ENCODE assay signal across 8 cellular contexts in genomic region chr16:8869212-8869987, GRCh38. TPM values are rescaled to one million over a fixed set of nuclear protein-coding genes. Genes with fewer than 3 reads are reported as not detected.
DNase-seq lines count a peak whose midpoint lies in the region; ATAC-seq and TF ChIP-seq lines count a peak whose summit lies in the region.

No MANE protein-coding gene starts in this region.

- H3K4me3 Mint-ChIP-seq in Caco-2 (ENCODE audit: unreplicated experiment) (peak overlapping the region; percentile 97), natural killer cell (peak overlapping the region; percentile 85)
- H3K4me3 Mint-ChIP-seq in central memory CD8-positive, alpha-beta T cell = peak overlapping the region; percentile 98

- peak; percentile 50 for ATAC-seq in central memory CD8-positive, alpha-beta T cell (replicated peaks; ENCODE audit: extremely low read depth, poor library complexity, severe bottlenecking)
- ATAC-seq in natural killer cell = no peak
- ATAC-seq in GM21786 (IDR thresholded peaks at IDR 0.05; ENCODE audit: unreplicated experiment) = no peak
- ATAC-seq in GM19397 (IDR thresholded peaks at IDR 0.05; ENCODE audit: unreplicated experiment) = no peak
- no peak for ATAC-seq in esophagus mucosa

- H3K9me3 Mint-ChIP-seq in Caco-2 (ENCODE audit: unreplicated experiment) (no peaks in the 10 kb centered on the region), natural killer cell (no peaks in the 10 kb centered on the region)
- H3K9me3 Mint-ChIP-seq in central memory CD8-positive, alpha-beta T cell = no peaks in the 10 kb centered on the region

- no peaks in the 10 kb centered on the region for H3K9me3 ChIP-seq in Caco-2

- H3K4me3 ChIP-seq in Caco-2 (ENCODE audit: low read depth, low read length) = peak overlapping the region; percentile 49
- peak overlapping the region; percentile 50 for H3K4me3 ChIP-seq in LNCaP clone FGC (ENCODE audit: low read depth, low read length)

- TF ChIP-seq CTCF in Caco-2 (IDR thresholded peaks at IDR 0.05; ENCODE audit: insufficient read depth in 1 of 2, low read depth in 1 of 2, low read length in 1 of 2, severe bottlenecking in 1 of 2, unreplicated experiment in 1 of 2) (peak; percentile 36 to 47), LNCaP clone FGC (IDR thresholded peaks at IDR 0.05; ENCODE audit: control insufficient read depth, extremely low read depth, insufficient read depth) (no peak), natural killer cell (IDR thresholded peaks at IDR 0.05) (no peak)

- no peaks in the 10 kb centered on the region for H3K27me3 Mint-ChIP-seq in Caco-2 (ENCODE audit: insufficient read depth, unreplicated experiment)
- no peaks in the 10 kb centered on the region for H3K27me3 Mint-ChIP-seq in central memory CD8-positive, alpha-beta T cell
- no peaks in the 10 kb centered on the region for H3K27me3 Mint-ChIP-seq in natural killer cell (ENCODE audit: low read depth in 2 of 2)

- H3K27me3 ChIP-seq in Caco-2 (replicated peaks; ENCODE audit: control insufficient read depth, insufficient read depth, low read length) = no peaks in the 10 kb centered on the region

- peak overlapping the region; percentile 86 for H3K27ac Mint-ChIP-seq in Caco-2 (ENCODE audit: unreplicated experiment)
- peak overlapping the region; percentile 83 for H3K27ac Mint-ChIP-seq in central memory CD8-positive, alpha-beta T cell (ENCODE audit: low read depth)
- peak overlapping the region; percentile 13 to 58 for H3K27ac Mint-ChIP-seq in natural killer cell

- H3K36me3 Mint-ChIP-seq in Caco-2 (ENCODE audit: insufficient read depth, unreplicated experiment) (peaks cover 23% of the 10 kb centered on the region), natural killer cell (no peaks in the 10 kb centered on the region)
- peaks cover 11% of the 10 kb centered on the region for H3K36me3 Mint-ChIP-seq in central memory CD8-positive, alpha-beta T cell (ENCODE audit: insufficient read depth)

- DNase-seq in Caco-2 = peak; percentile 51 to 66
- DNase-seq in LNCaP clone FGC (ENCODE audit: low read depth) = no peak
- DNase-seq in central memory CD8-positive, alpha-beta T cell (ENCODE audit: low spot score in 2 of 2) = no peak
- no peak for DNase-seq in natural killer cell
- DNase-seq in H4 (ENCODE audit: low spot score) = no peak

- H3K4me1 Mint-ChIP-seq in Caco-2 (ENCODE audit: low read depth, unreplicated experiment) (peaks cover 8% of the 10 kb centered on the region), natural killer cell (peaks cover 43 to 55% of the 10 kb centered on the region in 2 donors)
- H3K4me1 Mint-ChIP-seq in central memory CD8-positive, alpha-beta T cell = peaks cover 45% of the 10 kb centered on the region

- H3K4me1 ChIP-seq in Caco-2 = peaks cover 34% of the 10 kb centered on the region

- BruUV-seq in Caco-2 (replicated peaks; lab: Mats Ljungman, UMichigan) = no TSS peak

- CTCF ChIA-PET in Caco-2 (lab: Charles Lee) = interaction anchor here (0.6 to 2.4 kb wide), 12 partner anchors 9 to 222 kb away, joined by 3 to 8 read pairs (median 5); no protein-coding TSS in a partner anchor

- no peaks in the 10 kb centered on the region for H3K36me3 ChIP-seq in Caco-2 (ENCODE audit: control insufficient read depth, insufficient read depth, low read length)

- POLR2A ChIA-PET in Caco-2 (lab: Charles Lee) = interaction anchor here (0.5 to 1.6 kb wide), 10 partner anchors 9 to 222 kb away, joined by 3 to 13 read pairs (median 4); partner anchors contain the start of genes ABAT, HAPSTR1, PMM2 and TMEM186

- intact Hi-C loops in Caco-2 (cut with micrococcal nuclease; ENCODE audit: unreplicated experiment) = loop anchor here (1.0 to 5.0 kb wide), 3 partner anchors 9 to 223 kb away; partner anchors contain the start of genes HAPSTR1, PMM2 and TMEM186
- intact Hi-C loops in natural killer cell (cut with micrococcal nuclease) = loop anchor here (1.0 to 5.0 kb wide), 2 partner anchors 72 to 197 kb away; partner anchors contain the start of genes ABAT, PMM2 and TMEM186

RNA-seq across cellular contexts. Expression of gene CARHSP1, which starts 0.6 kb away (rescaled TPM):
- total RNA-seq in Caco-2 (2022) (103 and 105 TPM in 2 replicates), natural killer cell (10 to 100 TPM; 59.0 to 70.0 (median 60.1) TPM), esophagus mucosa (161 TPM)
- total RNA-seq in H4 (2014; rRNA removed; shearing (Covaris generic)) = 118 and 119 TPM in 2 replicates

RNA-seq across cellular contexts. Expression of gene LITAFD, which starts 12.8 kb away (rescaled TPM):
- total RNA-seq in Caco-2 (2022) (not detected in 2 replicates), natural killer cell (1 to 10 TPM in 1 of 3 donors, under 1 TPM in 2; 0.21 to 1.1 (median 0.29) TPM), esophagus mucosa (not detected)
- total RNA-seq in H4 (2014; rRNA removed; shearing (Covaris generic)) = not detected in 2 replicates

Comparison
In these comparisons a context has a peak if more than half of its experiments do, and no peak if none do; other contexts are left out.
1. DNase-seq: peak in Caco-2 (2 of 2); none in LNCaP clone FGC (single experiment), central memory CD8-positive, alpha-beta T cell (0 of 2), natural killer cell (single experiment) and H4 (single experiment).
2. H3K27ac Mint-ChIP-seq: peak in every context shown above with its lines; median percentile 86 in Caco-2; 83 in central memory CD8-positive, alpha-beta T cell; 36 in natural killer cell.
3. CTCF ChIP-seq: peak in Caco-2 (2 of 2); none in LNCaP clone FGC (single experiment) and natural killer cell (single experiment).
4. Peak in every context shown above with its lines, with median percentiles within 50 percentile points of each other: H3K4me3 Mint-ChIP-seq.